ENCODE assay signal across 16 cellular contexts in the genomic region with DNA sequence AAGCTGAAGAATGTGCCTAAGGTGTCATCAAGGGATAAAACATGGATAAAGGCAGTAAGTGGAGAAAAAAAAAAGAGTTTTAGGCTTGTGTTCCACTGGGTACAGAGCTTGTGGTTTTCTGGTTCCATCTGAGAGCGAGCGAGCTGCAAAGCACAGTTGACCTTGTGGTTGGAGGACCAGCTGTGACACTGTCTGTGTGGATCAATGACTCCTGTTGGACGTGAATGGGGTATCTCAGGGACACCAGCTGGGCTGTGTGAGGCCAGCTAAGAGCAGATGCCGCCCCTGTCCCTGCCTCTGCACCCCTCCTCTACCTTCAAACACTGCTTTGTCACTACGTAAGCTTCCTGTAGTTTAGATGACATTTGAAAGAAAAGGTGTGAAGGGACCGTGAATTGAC.
"Had no signal": no experiment of that assay in that cellular context is flagged by ENCODE, and none has a peak within 500 bp of the region (broad histone marks: within the 10 kb centered on the region; RNA-seq: fewer than 3 reads in every experiment).

No MANE protein-coding gene starts in this region.

- H3K4me3 Mint-ChIP-seq: brain; nephron; T-helper 1 cell treated with Interleukin-12 subunit alpha and Interleukin-12 subunit beta and Interleukin-4 antibody, amounts not matched to agents 30 μg/mL and 1 μg/mL, for 36 hours had no signal

- DNase-seq: activated CD4-positive, alpha-beta T cell treated with anti-CD3 and anti-CD28 coated beads, Interleukin-2, amount 50 U/mL, for 1 hour; activated CD4-positive, CD25-positive, alpha-beta regulatory T cell treated with anti-CD3 and anti-CD28 coated beads, Interleukin-2, amount 50 U/mL, for 72 hours; activated gamma-delta T cell treated with Interleukin-2 at 50 U/mL for 16 hours; caudate nucleus; erythroblast; foreskin melanocyte; lower lobe of right lung; nucleus accumbens; sigmoid colon; spleen; stimulated activated naive CD4-positive, alpha-beta T cell; tibial artery had no signal

- H3K27me3 Mint-ChIP-seq: brain had no signal

- H3K27ac Mint-ChIP-seq: activated naive CD4-positive, alpha-beta T cell treated with anti-CD3 and anti-CD28 coated beads, Interleukin-2, amount 50 U/mL, for 72 hours; nephron; T-helper 1 cell treated with Interleukin-12 subunit alpha and Interleukin-12 subunit beta and Interleukin-4 antibody, amounts not matched to agents 30 μg/mL and 1 μg/mL, for 36 hours had no signal

- H3K27me3 ChIP-seq: sigmoid colon, spleen, tibial artery had no signal

- H3K36me3 ChIP-seq: lower lobe of right lung, sigmoid colon, spleen, tibial artery had no signal

- H3K4me3 ChIP-seq: lower lobe of right lung, sigmoid colon, spleen, tibial artery had no signal

- H3K36me3 Mint-ChIP-seq: activated naive CD4-positive, alpha-beta T cell treated with anti-CD3 and anti-CD28 coated beads, Interleukin-2, amount 50 U/mL, for 72 hours; brain had no signal

- H3K27ac ChIP-seq: lower lobe of right lung, spleen, tibial artery had no signal

- ATAC-seq: activated naive CD4-positive, alpha-beta T cell treated with anti-CD3 and anti-CD28 coated beads, Interleukin-2, amount 50 U/mL, for 72 hours; lower lobe of right lung had no signal

- H3K9me3 Mint-ChIP-seq: activated naive CD4-positive, alpha-beta T cell treated with anti-CD3 and anti-CD28 coated beads, Interleukin-2, amount 50 U/mL, for 72 hours; nephron; T-helper 1 cell treated with Interleukin-12 subunit alpha and Interleukin-12 subunit beta and Interleukin-4 antibody, amounts not matched to agents 30 μg/mL and 1 μg/mL, for 36 hours had no signal

- H3K9me3 ChIP-seq: lower lobe of right lung, sigmoid colon, spleen, tibial artery had no signal
